ENCODE assay signal across 1 cellular context in the genomic region with DNA sequence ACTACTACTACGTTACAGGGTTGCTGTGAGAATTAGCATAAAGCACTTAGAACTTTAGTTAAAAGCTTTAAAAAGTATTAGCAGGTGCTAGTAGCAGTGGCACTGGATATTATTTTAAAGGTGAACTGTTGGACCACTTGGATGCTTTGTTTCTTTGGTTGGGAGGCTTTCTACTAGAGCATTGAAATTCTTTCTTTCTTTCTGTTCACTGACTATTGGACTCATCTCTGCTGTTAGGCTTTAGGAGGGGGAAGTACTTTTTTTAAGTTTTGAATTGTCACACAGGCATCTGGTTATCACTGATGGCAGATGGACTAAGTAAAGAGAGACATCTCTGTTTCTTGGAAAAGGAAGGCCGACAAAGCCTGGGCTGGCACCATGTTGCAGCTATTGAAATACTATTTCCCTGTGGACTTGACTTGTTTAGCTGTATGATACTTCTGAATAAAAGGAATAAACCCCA.
TF ChIP-seq lines count a peak whose summit lies in the region.

No MANE protein-coding gene starts in this region.

TF ChIP-seq in WTC11, 78 proteins besides CTCF, POLR2A, EP300 and RAD21 (continued from another document):
- TF ChIP-seq, protein P1, sequence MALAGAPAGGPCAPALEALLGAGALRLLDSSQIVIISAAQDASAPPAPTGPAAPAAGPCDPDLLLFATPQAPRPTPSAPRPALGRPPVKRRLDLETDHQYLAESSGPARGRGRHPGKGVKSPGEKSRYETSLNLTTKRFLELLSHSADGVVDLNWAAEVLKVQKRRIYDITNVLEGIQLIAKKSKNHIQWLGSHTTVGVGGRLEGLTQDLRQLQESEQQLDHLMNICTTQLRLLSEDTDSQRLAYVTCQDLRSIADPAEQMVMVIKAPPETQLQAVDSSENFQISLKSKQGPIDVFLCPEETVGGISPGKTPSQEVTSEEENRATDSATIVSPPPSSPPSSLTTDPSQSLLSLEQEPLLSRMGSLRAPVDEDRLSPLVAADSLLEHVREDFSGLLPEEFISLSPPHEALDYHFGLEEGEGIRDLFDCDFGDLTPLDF (CRISPR knock-in tag; IDR thresholded peaks at IDR 0.05): no peak
- TF ChIP-seq EMX1 (CRISPR knock-in tag; IDR thresholded peaks at IDR 0.05) (no peak), CBFB (CRISPR knock-in tag; IDR thresholded peaks at IDR 0.05; ENCODE audit: low read depth) (no peak), ZNF263 (CRISPR knock-in tag; IDR thresholded peaks at IDR 0.05; ENCODE audit: low read depth) (no peak), ATF1 (CRISPR knock-in tag; IDR thresholded peaks at IDR 0.05) (no peak), NR3C1 (CRISPR knock-in tag; conservative IDR thresholded peaks at IDR 0.05; ENCODE audit: low read depth) (no peak), NFATC4 (CRISPR knock-in tag; IDR thresholded peaks at IDR 0.05) (no peak), ETV6 (CRISPR knock-in tag; IDR thresholded peaks at IDR 0.05) (no peak), FOXK1 (CRISPR knock-in tag; IDR thresholded peaks at IDR 0.05) (no peak), ZNF396 (CRISPR knock-in tag; IDR thresholded peaks at IDR 0.05; ENCODE audit: borderline replicate concordance) (no peak), ZNF121 (CRISPR knock-in tag; IDR thresholded peaks at IDR 0.05) (no peak)
- TF ChIP-seq, protein P2, sequence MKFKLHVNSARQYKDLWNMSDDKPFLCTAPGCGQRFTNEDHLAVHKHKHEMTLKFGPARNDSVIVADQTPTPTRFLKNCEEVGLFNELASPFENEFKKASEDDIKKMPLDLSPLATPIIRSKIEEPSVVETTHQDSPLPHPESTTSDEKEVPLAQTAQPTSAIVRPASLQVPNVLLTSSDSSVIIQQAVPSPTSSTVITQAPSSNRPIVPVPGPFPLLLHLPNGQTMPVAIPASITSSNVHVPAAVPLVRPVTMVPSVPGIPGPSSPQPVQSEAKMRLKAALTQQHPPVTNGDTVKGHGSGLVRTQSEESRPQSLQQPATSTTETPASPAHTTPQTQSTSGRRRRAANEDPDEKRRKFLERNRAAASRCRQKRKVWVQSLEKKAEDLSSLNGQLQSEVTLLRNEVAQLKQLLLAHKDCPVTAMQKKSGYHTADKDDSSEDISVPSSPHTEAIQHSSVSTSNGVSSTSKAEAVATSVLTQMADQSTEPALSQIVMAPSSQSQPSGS (CRISPR knock-in tag; IDR thresholded peaks at IDR 0.05; ENCODE audit: borderline replicate concordance, low read depth): no peak
- TF ChIP-seq, protein P3, sequence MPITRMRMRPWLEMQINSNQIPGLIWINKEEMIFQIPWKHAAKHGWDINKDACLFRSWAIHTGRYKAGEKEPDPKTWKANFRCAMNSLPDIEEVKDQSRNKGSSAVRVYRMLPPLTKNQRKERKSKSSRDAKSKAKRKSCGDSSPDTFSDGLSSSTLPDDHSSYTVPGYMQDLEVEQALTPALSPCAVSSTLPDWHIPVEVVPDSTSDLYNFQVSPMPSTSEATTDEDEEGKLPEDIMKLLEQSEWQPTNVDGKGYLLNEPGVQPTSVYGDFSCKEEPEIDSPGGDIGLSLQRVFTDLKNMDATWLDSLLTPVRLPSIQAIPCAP (CRISPR knock-in tag; IDR thresholded peaks at IDR 0.05): no peak
- TF ChIP-seq, protein P4, sequence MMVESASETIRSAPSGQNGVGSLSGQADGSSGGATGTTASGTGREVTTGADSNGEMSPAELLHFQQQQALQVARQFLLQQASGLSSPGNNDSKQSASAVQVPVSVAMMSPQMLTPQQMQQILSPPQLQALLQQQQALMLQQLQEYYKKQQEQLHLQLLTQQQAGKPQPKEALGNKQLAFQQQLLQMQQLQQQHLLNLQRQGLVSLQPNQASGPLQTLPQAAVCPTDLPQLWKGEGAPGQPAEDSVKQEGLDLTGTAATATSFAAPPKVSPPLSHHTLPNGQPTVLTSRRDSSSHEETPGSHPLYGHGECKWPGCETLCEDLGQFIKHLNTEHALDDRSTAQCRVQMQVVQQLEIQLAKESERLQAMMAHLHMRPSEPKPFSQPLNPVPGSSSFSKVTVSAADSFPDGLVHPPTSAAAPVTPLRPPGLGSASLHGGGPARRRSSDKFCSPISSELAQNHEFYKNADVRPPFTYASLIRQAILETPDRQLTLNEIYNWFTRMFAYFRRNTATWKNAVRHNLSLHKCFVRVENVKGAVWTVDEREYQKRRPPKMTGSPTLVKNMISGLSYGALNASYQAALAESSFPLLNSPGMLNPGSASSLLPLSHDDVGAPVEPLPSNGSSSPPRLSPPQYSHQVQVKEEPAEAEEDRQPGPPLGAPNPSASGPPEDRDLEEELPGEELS (CRISPR knock-in tag; IDR thresholded peaks at IDR 0.05): no peak
- TF ChIP-seq, protein P5, sequence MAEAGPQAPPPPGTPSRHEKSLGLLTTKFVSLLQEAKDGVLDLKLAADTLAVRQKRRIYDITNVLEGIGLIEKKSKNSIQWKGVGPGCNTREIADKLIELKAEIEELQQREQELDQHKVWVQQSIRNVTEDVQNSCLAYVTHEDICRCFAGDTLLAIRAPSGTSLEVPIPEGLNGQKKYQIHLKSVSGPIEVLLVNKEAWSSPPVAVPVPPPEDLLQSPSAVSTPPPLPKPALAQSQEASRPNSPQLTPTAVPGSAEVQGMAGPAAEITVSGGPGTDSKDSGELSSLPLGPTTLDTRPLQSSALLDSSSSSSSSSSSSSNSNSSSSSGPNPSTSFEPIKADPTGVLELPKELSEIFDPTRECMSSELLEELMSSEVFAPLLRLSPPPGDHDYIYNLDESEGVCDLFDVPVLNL (CRISPR knock-in tag; IDR thresholded peaks at IDR 0.05; ENCODE audit: borderline replicate concordance, low read depth): no peak
- TF ChIP-seq, protein P6, sequence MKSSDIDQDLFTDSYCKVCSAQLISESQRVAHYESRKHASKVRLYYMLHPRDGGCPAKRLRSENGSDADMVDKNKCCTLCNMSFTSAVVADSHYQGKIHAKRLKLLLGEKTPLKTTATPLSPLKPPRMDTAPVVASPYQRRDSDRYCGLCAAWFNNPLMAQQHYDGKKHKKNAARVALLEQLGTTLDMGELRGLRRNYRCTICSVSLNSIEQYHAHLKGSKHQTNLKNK (CRISPR knock-in tag; IDR thresholded peaks at IDR 0.05): no peak
TF ChIP-seq in WTC11: peak in this region for 0.
